ENCODE assay signal across 18 cellular contexts in the genomic region with DNA sequence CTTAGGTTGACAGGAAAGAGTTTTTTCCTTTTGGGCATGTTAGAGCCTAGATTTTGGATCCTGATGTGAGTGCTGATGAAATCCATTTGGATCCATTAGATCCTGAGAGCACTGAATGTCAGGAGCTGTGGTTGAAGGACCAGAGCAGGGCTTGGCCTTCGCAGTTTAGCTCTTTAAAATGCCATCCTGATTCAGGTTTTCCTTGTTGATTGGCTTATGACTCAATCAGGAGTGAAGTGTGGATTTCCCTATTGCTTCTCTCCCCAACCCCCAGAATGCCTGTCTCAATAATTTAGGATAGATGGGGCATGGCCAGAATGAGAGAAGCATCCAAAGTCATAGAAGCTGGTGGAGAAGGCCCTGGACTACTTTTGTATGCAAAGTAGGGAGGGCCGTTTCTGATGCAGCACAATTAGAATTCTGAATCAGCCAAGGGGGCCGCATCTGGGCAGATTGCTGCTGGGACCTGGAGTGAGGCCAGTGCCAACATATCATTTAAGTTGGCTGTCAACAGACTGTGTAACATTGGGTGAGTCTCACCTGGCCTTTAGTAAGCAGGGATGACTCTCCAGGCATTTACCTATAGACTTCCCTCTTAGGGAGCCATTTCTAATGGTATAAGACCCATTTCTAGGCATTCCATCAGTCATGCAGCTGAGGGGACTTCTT.
DNase-seq lines count a peak whose midpoint lies in the region; ATAC-seq and TF ChIP-seq lines count a peak whose summit lies in the region.
"Had no signal": no experiment of that assay in that cellular context is flagged by ENCODE, and none has a peak within 500 bp of the region (broad histone marks: within the 10 kb centered on the region; RNA-seq: fewer than 3 reads in every experiment).

No MANE protein-coding gene starts in this region.

- ATAC-seq in psoas muscle (peak in 2 of 4 donors; percentile 23 to 60), GM21423 (IDR thresholded peaks at IDR 0.05; ENCODE audit: unreplicated experiment) (no peak)
- ATAC-seq in activated T-cell treated with anti-CD3 and anti-CD28 coated beads, Interleukin-2, amount 50 U/mL, for 72 hours (replicated peaks in 1 of 2): no peak
- ATAC-seq: activated CD8-positive, alpha-beta T cell treated with anti-CD3 and anti-CD28 coated beads for 36 hours; HepG2; natural killer cell treated with Interleukin-12 subunit alpha and Interleukin-12 subunit beta and Interleukin-15 and Interleukin-18, amount 100 ng/mL, for 72 hours had no signal

- 49 to 69% (median 51%) methylated on average over 3 of the region's 3 CpGs for WGBS in psoas muscle, 3 donors

- BruUV-seq in Calu3 (replicated peaks; lab: Mats Ljungman, UMichigan): no TSS peak

- CTCF ChIA-PET in Calu3 (lab: Charles Lee): interaction anchor here (0.5 to 1.5 kb wide), 2 partner anchors 16 to 110 kb away, joined by 3 read pairs; no protein-coding TSS in a partner anchor

- H3K36me3 ChIP-seq in psoas muscle (ENCODE audit: insufficient read depth in 1 of 2, low read depth in 1 of 2): no peaks in the 10 kb centered on the region

- H3K27ac ChIP-seq in psoas muscle: peak overlapping the region; percentile 65
- H3K27ac ChIP-seq: 22Rv1, hepatocyte had no signal

- H3K4me1 ChIP-seq in psoas muscle: peaks cover 80% of the 10 kb centered on the region

- DNase-seq in DMS 273 (lab: John Stamatoyannopoulos, UW; ENCODE audit: unreplicated experiment) (peak; percentile 42), DMS 273 treated with DMSO at 0.1 percent for 48 hours (lab: John Stamatoyannopoulos, UW) (no peak), NCI-H2081 treated with DMSO at 0.1 percent for 48 hours (lab: John Stamatoyannopoulos, UW) (peak; percentile 26), chondrocyte (ENCODE audit: low spot score) (no peak), psoas muscle (no peak), Calu3 (no peak)
- no peak for DNase-seq in activated T-cell treated with anti-CD3 and anti-CD28 coated beads, Interleukin-2, amount 50 U/mL, for 72 hours
- DNase-seq: activated CD8-positive, alpha-beta T cell treated with anti-CD3 and anti-CD28 coated beads for 36 hours; activated naive CD4-positive, alpha-beta T cell treated with anti-CD3 and anti-CD28 coated beads, Interleukin-2, amount 50 U/mL, for 16 hours; activated T-cell treated with anti-CD3 and anti-CD28 coated beads, Interleukin-2, amount 50 U/mL, for 48 hours; stimulated activated CD4-positive, alpha-beta T cell treated with anti-CD3 and anti-CD28 coated beads, Interleukin-4, amount 100 ng/mL, for 4 hours; T-helper 2 cell had no signal

- no peak for TF ChIP-seq CTCF in chondrocyte (IDR thresholded peaks at IDR 0.05)
- TF ChIP-seq CTCF in psoas muscle (IDR thresholded peaks at IDR 0.05): no peak
- no peak for TF ChIP-seq CTCF in Calu3 (IDR thresholded peaks at IDR 0.05; ENCODE audit: unreplicated experiment)

- intact Hi-C loops in psoas muscle (cut with DNase I): no loop called here
- intact Hi-C loops in Calu3 (cut with micrococcal nuclease; ENCODE audit: unreplicated experiment): loop anchor here (5.0 kb wide), 1 partner anchor 48 kb away; no protein-coding TSS in a partner anchor

- H3K9me3 ChIP-seq in psoas muscle: no peaks in the 10 kb centered on the region

- H3K4me3 ChIP-seq in psoas muscle: no peak overlapping the region
- H3K4me3 ChIP-seq: hepatocyte had no signal

- H3K9me3 Mint-ChIP-seq in chondrocyte (ENCODE audit: low read depth) (no peaks in the 10 kb centered on the region), Calu3 (ENCODE audit: low read depth, unreplicated experiment) (no peaks in the 10 kb centered on the region)
- no peaks in the 10 kb centered on the region for H3K9me3 Mint-ChIP-seq in activated T-cell treated with anti-CD3 and anti-CD28 coated beads, Interleukin-2, amount 50 U/mL, for 72 hours
- H3K9me3 Mint-ChIP-seq: activated CD8-positive, alpha-beta T cell treated with anti-CD3 and anti-CD28 coated beads for 36 hours; natural killer cell treated with Interleukin-12 subunit alpha and Interleukin-12 subunit beta and Interleukin-15 and Interleukin-18, amount 100 ng/mL, for 72 hours had no signal

- peaks cover 42% of the 10 kb centered on the region for H3K4me1 Mint-ChIP-seq in chondrocyte (ENCODE audit: low read depth)
- peaks cover 69% of the 10 kb centered on the region for H3K4me1 Mint-ChIP-seq in Calu3 (ENCODE audit: low read depth, unreplicated experiment)
- H3K4me1 Mint-ChIP-seq in activated T-cell treated with anti-CD3 and anti-CD28 coated beads, Interleukin-2, amount 50 U/mL, for 72 hours (ENCODE audit: low read depth): no peaks in the 10 kb centered on the region

- H3K27me3 Mint-ChIP-seq in chondrocyte (ENCODE audit: low read depth) (no peaks in the 10 kb centered on the region), Calu3 (ENCODE audit: unreplicated experiment) (no peaks in the 10 kb centered on the region)
- peaks cover 13% of the 10 kb centered on the region for H3K27me3 Mint-ChIP-seq in activated T-cell treated with anti-CD3 and anti-CD28 coated beads, Interleukin-2, amount 50 U/mL, for 72 hours (ENCODE audit: low read depth)
- H3K27me3 Mint-ChIP-seq: progenitor cell of endocrine pancreas had no signal

- H3K27ac Mint-ChIP-seq in chondrocyte (ENCODE audit: unreplicated experiment): peak overlapping the region; percentile 42
- no peak overlapping the region for H3K27ac Mint-ChIP-seq in Calu3 (ENCODE audit: unreplicated experiment)
- no peak overlapping the region for H3K27ac Mint-ChIP-seq in activated T-cell treated with anti-CD3 and anti-CD28 coated beads, Interleukin-2, amount 50 U/mL, for 72 hours
- H3K27ac Mint-ChIP-seq: activated CD8-positive, alpha-beta T cell treated with anti-CD3 and anti-CD28 coated beads for 36 hours; natural killer cell treated with Interleukin-12 subunit alpha and Interleukin-12 subunit beta and Interleukin-15 and Interleukin-18, amount 100 ng/mL, for 72 hours had no signal

- H3K36me3 Mint-ChIP-seq in chondrocyte (ENCODE audit: low read depth) (no peaks in the 10 kb centered on the region), Calu3 (ENCODE audit: insufficient read depth, unreplicated experiment) (no peaks in the 10 kb centered on the region)
- H3K36me3 Mint-ChIP-seq in activated T-cell treated with anti-CD3 and anti-CD28 coated beads, Interleukin-2, amount 50 U/mL, for 72 hours (ENCODE audit: insufficient read depth in 2 of 2): no peaks in the 10 kb centered on the region
- H3K36me3 Mint-ChIP-seq: natural killer cell treated with Interleukin-12 subunit alpha and Interleukin-12 subunit beta and Interleukin-15 and Interleukin-18, amount 100 ng/mL, for 72 hours had no signal

- H3K4me3 Mint-ChIP-seq in chondrocyte (ENCODE audit: unreplicated experiment): no peak overlapping the region
- H3K4me3 Mint-ChIP-seq in Calu3 (ENCODE audit: low read depth, unreplicated experiment): no peak overlapping the region
- H3K4me3 Mint-ChIP-seq in activated T-cell treated with anti-CD3 and anti-CD28 coated beads, Interleukin-2, amount 50 U/mL, for 72 hours: no peak overlapping the region
- H3K4me3 Mint-ChIP-seq: activated CD8-positive, alpha-beta T cell treated with anti-CD3 and anti-CD28 coated beads for 36 hours; natural killer cell treated with Interleukin-12 subunit alpha and Interleukin-12 subunit beta and Interleukin-15 and Interleukin-18, amount 100 ng/mL, for 72 hours had no signal

- no peaks in the 10 kb centered on the region for H3K27me3 ChIP-seq in psoas muscle (ENCODE audit: insufficient read depth in 3 of 3, low read length in 2 of 3)
- H3K27me3 ChIP-seq: hepatocyte had no signal

Comparison
In these comparisons a context has a peak if more than half of its experiments do, and no peak if none do; other contexts are left out.
1. DNase-seq: peak in DMS 273 (single experiment) and NCI-H2081 treated with DMSO at 0.1 percent for 48 hours (single experiment); none in DMS 273 treated with DMSO at 0.1 percent for 48 hours (single experiment), chondrocyte (single experiment), psoas muscle (0 of 2), Calu3 (single experiment) and activated T-cell treated with anti-CD3 and anti-CD28 coated beads, Interleukin-2, amount 50 U/mL, for 72 hours (0 of 2).